14 cellular contexts compared by ENCODE assay signal in genomic region chrX:31070057-31070468, GRCh38.
A peak's percentile ranks its signal among the peaks of the same experiment; 100 is the strongest.
DNase-seq lines count a peak whose midpoint lies in the region; ATAC-seq and TF ChIP-seq lines count a peak whose summit lies in the region.
"Had no signal": no experiment of that assay in that cellular context is flagged by ENCODE, and none has a peak within 500 bp of the region (broad histone marks: within the 10 kb centered on the region; RNA-seq: fewer than 3 reads in every experiment).

No MANE protein-coding gene starts in this region.

- H3K36me3 ChIP-seq in MM.1S (replicated peaks; ENCODE audit: insufficient read depth, low read length): no peaks in the 10 kb centered on the region
- H3K36me3 ChIP-seq: brain microvascular endothelial cell, SJSA1, upper lobe of left lung had no signal

- H3K9ac ChIP-seq in MM.1S (ENCODE audit: low read length): no peak overlapping the region
- H3K9ac ChIP-seq: parathyroid adenoma had no signal

- POLR2A ChIA-PET in GM10248 (lab: Yijun Ruan, JAX): no interaction called here

- H3K4me3 ChIP-seq in MM.1S (ENCODE audit: low read length): no peak overlapping the region
- H3K4me3 ChIP-seq: SJSA1, upper lobe of left lung had no signal

- H3K9me3 ChIP-seq in MM.1S (replicated peaks; ENCODE audit: insufficient read depth, low read length): no peaks in the 10 kb centered on the region
- H3K9me3 ChIP-seq: SJSA1 had no signal

- H3K79me2 ChIP-seq in MM.1S (ENCODE audit: low read length): no peaks in the 10 kb centered on the region
- H3K79me2 ChIP-seq: parathyroid adenoma had no signal

- no peaks in the 10 kb centered on the region for H3K27me3 ChIP-seq in MM.1S (replicated peaks; ENCODE audit: insufficient read depth, low read length)
- H3K27me3 ChIP-seq: brain microvascular endothelial cell, SJSA1, upper lobe of left lung had no signal

- peak; percentile 22 for DNase-seq in GM10248 (ENCODE audit: extremely low spot score)
- DNase-seq in MM.1S: peak; percentile 76
- no peak for DNase-seq in COLO829 (ENCODE audit: low spot score)
- DNase-seq in SKM-1 treated with dmso at 0.1 percent for 144 hours (lab: John Stamatoyannopoulos, UW; ENCODE audit: unreplicated experiment): no peak
- DNase-seq in DMS153 (lab: John Stamatoyannopoulos, UW): no peak
- DNase-seq: activated CD4-positive, alpha-beta T cell treated with anti-CD3 and anti-CD28 coated beads, Interleukin-2, amount 50 U/mL, for 48 hours; brain microvascular endothelial cell; left ventricle myocardium superior; upper lobe of left lung had no signal

- H3K27ac ChIP-seq in MM.1S (ENCODE audit: low read length): no peak overlapping the region; the same call in 1 of the 2 replicates
- H3K27ac ChIP-seq: brain microvascular endothelial cell, parathyroid adenoma, SJSA1, upper lobe of left lung had no signal

- H3K9me2 ChIP-seq in MM.1S (replicated peaks; ENCODE audit: insufficient read depth, low read length): no peaks in the 10 kb centered on the region

- H3K4me2 ChIP-seq in MM.1S (ENCODE audit: low read depth, low read length): no peak overlapping the region

- H3K4me1 ChIP-seq in MM.1S (ENCODE audit: low read length): no peaks in the 10 kb centered on the region
- H3K4me1 ChIP-seq: parathyroid adenoma, SJSA1, upper lobe of left lung had no signal

- TF ChIP-seq CTCF in GM10248 (IDR thresholded peaks at IDR 0.05; ENCODE audit: control extremely low read depth, extremely low read depth, low read depth, missing control alignments) (no peak), MM.1S (IDR thresholded peaks at IDR 0.05; ENCODE audit: low read length) (no peak)

- H4K20me1 ChIP-seq in MM.1S (ENCODE audit: insufficient read depth, low read length): no peaks in the 10 kb centered on the region

- H2AFZ ChIP-seq in MM.1S (ENCODE audit: low read length): no peak overlapping the region
- H2AFZ ChIP-seq: parathyroid adenoma had no signal

- CTCF ChIA-PET in GM10248 (lab: Yijun Ruan, JAX): interaction anchor here (1.2 kb wide), 1 partner anchor 31 kb away, joined by 3 read pairs; no protein-coding TSS in a partner anchor

- peak; percentile 82 for ATAC-seq in GM18907 (IDR thresholded peaks at IDR 0.05; ENCODE audit: unreplicated experiment)
- ATAC-seq in HG02642 (IDR thresholded peaks at IDR 0.05; ENCODE audit: poor library complexity, unreplicated experiment): peak; percentile 86
- no peak for ATAC-seq in GM21528 (IDR thresholded peaks at IDR 0.05; ENCODE audit: low FRiP score, unreplicated experiment)
- ATAC-seq: left ventricle myocardium superior had no signal

- no peaks in the 10 kb centered on the region for H3F3A ChIP-seq in MM.1S (ENCODE audit: insufficient read depth, low read length)

Comparison
In these comparisons a context has a peak if more than half of its experiments do, and no peak if none do; other contexts are left out.
1. DNase-seq: peak in GM10248 (single experiment) and MM.1S (single experiment); none in COLO829 (single experiment), SKM-1 treated with dmso at 0.1 percent for 144 hours (single experiment) and DMS153 (single experiment).